8 cellular contexts compared by ENCODE assay signal in the genomic region with DNA sequence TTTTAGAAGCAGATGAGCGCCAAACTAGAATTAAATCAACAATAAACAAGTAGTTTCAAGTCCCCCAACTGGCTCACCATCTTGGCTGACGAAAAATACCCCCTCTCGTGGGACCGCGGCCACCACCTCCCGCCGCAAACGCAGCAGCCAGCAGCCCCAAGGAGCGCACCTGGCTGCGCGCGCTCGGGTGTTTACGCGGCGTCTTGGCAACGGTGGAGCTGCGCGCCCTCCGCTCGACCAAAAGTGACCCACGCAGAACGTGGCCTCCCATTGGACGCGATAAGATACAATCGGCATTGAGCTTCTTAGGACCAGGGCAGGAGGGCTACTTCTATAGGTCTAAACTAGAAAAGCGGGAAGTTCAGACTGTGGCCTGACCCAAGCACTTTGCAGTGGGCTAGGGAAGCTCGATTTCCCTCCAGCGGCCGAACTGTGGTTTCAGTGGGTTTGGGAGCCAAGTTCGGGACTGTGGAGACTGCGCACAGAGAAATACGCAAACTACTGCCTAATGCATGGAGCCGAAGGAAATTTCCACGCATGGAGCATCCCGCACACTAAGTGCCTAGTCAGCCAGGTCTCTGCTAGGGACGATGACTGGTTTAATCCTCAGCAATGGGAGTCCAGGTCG. TPM values are rescaled to one million over a fixed set of nuclear protein-coding genes. Genes with fewer than 3 reads are reported as not detected.
DNase-seq lines count a peak whose midpoint lies in the region; ATAC-seq lines count a peak whose summit lies in the region.

A gene with protein sequence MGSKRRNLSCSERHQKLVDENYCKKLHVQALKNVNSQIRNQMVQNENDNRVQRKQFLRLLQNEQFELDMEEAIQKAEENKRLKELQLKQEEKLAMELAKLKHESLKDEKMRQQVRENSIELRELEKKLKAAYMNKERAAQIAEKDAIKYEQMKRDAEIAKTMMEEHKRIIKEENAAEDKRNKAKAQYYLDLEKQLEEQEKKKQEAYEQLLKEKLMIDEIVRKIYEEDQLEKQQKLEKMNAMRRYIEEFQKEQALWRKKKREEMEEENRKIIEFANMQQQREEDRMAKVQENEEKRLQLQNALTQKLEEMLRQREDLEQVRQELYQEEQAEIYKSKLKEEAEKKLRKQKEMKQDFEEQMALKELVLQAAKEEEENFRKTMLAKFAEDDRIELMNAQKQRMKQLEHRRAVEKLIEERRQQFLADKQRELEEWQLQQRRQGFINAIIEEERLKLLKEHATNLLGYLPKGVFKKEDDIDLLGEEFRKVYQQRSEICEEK (minus strand): TSS at position 245 of the 628 bp plus-strand sequence. CDS start 165 bp downstream, at position 80.

- H3K4me1 ChIP-seq in SJCRH30 (no peaks in the 10 kb centered on the region), thymus (ENCODE audit: control insufficient read depth, insufficient read depth, low read length) (peaks cover 3% of the 10 kb centered on the region)

- peak within 1 kb of the TSS; percentile 45 for H3K27ac ChIP-seq in SJCRH30
- no peak within 1 kb of the TSS for H3K27ac ChIP-seq in thymus (ENCODE audit: low read depth)

- H3K27ac Mint-ChIP-seq in activated naive CD4-positive, alpha-beta T cell treated with anti-CD3 and anti-CD28 coated beads, Interleukin-2, amount 50 U/mL, for 72 hours: peak within 1 kb of the TSS in 1 of 2 donors; percentile 52

- no peaks in the 10 kb centered on the region for H3K9me3 Mint-ChIP-seq in activated naive CD4-positive, alpha-beta T cell treated with anti-CD3 and anti-CD28 coated beads, Interleukin-2, amount 50 U/mL, for 72 hours

- H3K9me3 ChIP-seq in MG63 (no peaks in the 10 kb centered on the region), SJCRH30 (replicated peaks) (no peaks in the 10 kb centered on the region), thymus (ENCODE audit: control insufficient read depth) (no peaks in the 10 kb centered on the region)

- H3K36me3 Mint-ChIP-seq in activated naive CD4-positive, alpha-beta T cell treated with anti-CD3 and anti-CD28 coated beads, Interleukin-2, amount 50 U/mL, for 72 hours: peaks cover 4 to 8% of the 10 kb centered on the region in 2 donors

- peaks cover 12% of the 10 kb centered on the region; the same call in 1 of the 2 replicates for H3K36me3 ChIP-seq in MG63
- no peaks in the 10 kb centered on the region for H3K36me3 ChIP-seq in SJCRH30
- no peaks in the 10 kb centered on the region for H3K36me3 ChIP-seq in thymus (ENCODE audit: control insufficient read depth, insufficient read depth)

- ATAC-seq in activated naive CD4-positive, alpha-beta T cell treated with anti-CD3 and anti-CD28 coated beads, Interleukin-2, amount 50 U/mL, for 72 hours: peak; percentile 97 to 99

- 2% methylated on average over 38 of the region's 38 CpGs for WGBS in thymus

- DNase-seq in GM04503 (ENCODE audit: low read depth) (peak; percentile 78), HCEC 1CT (peak; percentile 91), MG63 (peak; percentile 94), SJCRH30 (peak; percentile 87 to 93), glomerular visceral epithelial cell (ENCODE audit: extremely low spot score) (peak; percentile 97), occipital lobe (lab: John Stamatoyannopoulos, UW) (peak; percentile 83)
- DNase-seq in activated naive CD4-positive, alpha-beta T cell treated with anti-CD3 and anti-CD28 coated beads, Interleukin-2, amount 50 U/mL, for 72 hours (ENCODE audit: low spot score in 2 of 2): peak; percentile 76 to 78

- peak within 1 kb of the TSS; percentile 71 for H3K4me3 ChIP-seq in MG63
- H3K4me3 ChIP-seq in SJCRH30: peak within 1 kb of the TSS; percentile 62
- peak within 1 kb of the TSS; percentile 63 for H3K4me3 ChIP-seq in thymus (ENCODE audit: low read length)

- H3K27me3 ChIP-seq in MG63 (no peaks in the 10 kb centered on the region), SJCRH30 (no peaks in the 10 kb centered on the region), thymus (ENCODE audit: control insufficient read depth, insufficient read depth) (no peaks in the 10 kb centered on the region)

RNA-seq across cellular contexts. Expression of the gene that starts here (rescaled TPM):
- 10.9 and 17.7 TPM in 2 replicates for total RNA-seq in MG63 (2014; rRNA removed; shearing (Covaris generic); ENCODE audit: low replicate concordance)
- 8.2 and 10.6 TPM in 2 replicates for total RNA-seq in SJCRH30 (2014; rRNA removed; shearing (Covaris generic))
- total RNA-seq in activated naive CD4-positive, alpha-beta T cell treated with anti-CD3 and anti-CD28 coated beads, Interleukin-2, amount 50 U/mL, for 72 hours: under 1 TPM; 0.47 to 0.73 TPM
- total RNA-seq in occipital lobe: 1.9 TPM
- 3.4 TPM for polyA plus RNA-seq in thymus

Comparison
In these comparisons a context has a peak if more than half of its experiments do, and no peak if none do; other contexts are left out.
1. Peak in DNase-seq and ATAC-seq in activated naive CD4-positive, alpha-beta T cell treated with anti-CD3 and anti-CD28 coated beads, Interleukin-2, amount 50 U/mL, for 72 hours; RNA of the gene not detected or under 1 TPM.